In genomic region chr6:167299641-167300308, GRCh38 we compare ENCODE assay signal across 35 cellular contexts. TPM values are rescaled to one million over a fixed set of nuclear protein-coding genes. Genes with fewer than 3 reads are reported as not detected.
"Had no signal": no experiment of that assay in that cellular context is flagged by ENCODE, and none has a peak within 500 bp of the region (broad histone marks: within the 10 kb centered on the region; RNA-seq: fewer than 3 reads in every experiment).

No MANE protein-coding gene starts in this region.

- H3K27ac Mint-ChIP-seq: stimulated activated effector memory CD8-positive, alpha-beta T cell treated with anti-CD3 and anti-CD28 coated beads, Interleukin-12 subunit alpha, Interleukin-12 subunit beta, amount 100 ng/mL, for 72 hours; type B pancreatic cell had no signal

- H3K4me3 Mint-ChIP-seq: naive thymus-derived CD8-positive, alpha-beta T cell; stimulated activated effector memory CD8-positive, alpha-beta T cell treated with anti-CD3 and anti-CD28 coated beads, Interleukin-12 subunit alpha, Interleukin-12 subunit beta, amount 100 ng/mL, for 72 hours; type B pancreatic cell had no signal

- H3K4me2 ChIP-seq: smooth muscle cell had no signal

- ATAC-seq: left cardiac atrium; left lung; naive thymus-derived CD8-positive, alpha-beta T cell; sciatic nerve had no signal

- H3K9me3 ChIP-seq: esophagus squamous epithelium, left lung, stomach, testis, tibial artery had no signal

- H3K27me3 ChIP-seq: esophagus squamous epithelium, left lung, testis had no signal

- DNase-seq: dermis blood vessel endothelial cell; effector memory CD4-positive, alpha-beta T cell; erythroblast; esophagus squamous epithelium; foreskin melanocyte; glutamatergic neuron; heart right ventricle; hippocampal formation; left cardiac atrium; left lung; mesenchymal stem cell; midbrain; naive thymus-derived CD8-positive, alpha-beta T cell; nucleus accumbens; retina; stimulated activated CD4-positive, alpha-beta T cell treated with anti-CD3 and anti-CD28 coated beads, Interleukin-2, amount 100 ng/mL, for 24 hours; stimulated activated CD4-positive, alpha-beta T cell treated with anti-CD3 and anti-CD28 coated beads, Interleukin-4, amount 100 ng/mL, for 24 hours; stimulated activated naive CD4-positive, alpha-beta T cell treated with Interleukin-2 at 50 U/mL for 16 hours; stomach; testis; tibial artery had no signal

- H3K4me3 ChIP-seq: coronary artery, esophagus squamous epithelium, heart right ventricle, left lung, smooth muscle cell, stomach, testis, tibial artery had no signal

- FAIRE-seq: islet of Langerhans had no signal

- H3K4me1 Mint-ChIP-seq: stimulated activated effector memory CD8-positive, alpha-beta T cell treated with anti-CD3 and anti-CD28 coated beads, Interleukin-12 subunit alpha, Interleukin-12 subunit beta, amount 100 ng/mL, for 72 hours had no signal

- H3K27ac ChIP-seq: coronary artery, esophagus squamous epithelium, heart right ventricle, left lung, stomach, testis, tibial artery had no signal

- H3K9me3 Mint-ChIP-seq: naive thymus-derived CD8-positive, alpha-beta T cell; stimulated activated effector memory CD8-positive, alpha-beta T cell treated with anti-CD3 and anti-CD28 coated beads, Interleukin-12 subunit alpha, Interleukin-12 subunit beta, amount 100 ng/mL, for 72 hours had no signal

- H3K36me3 Mint-ChIP-seq: naive thymus-derived CD8-positive, alpha-beta T cell; stimulated activated effector memory CD8-positive, alpha-beta T cell treated with anti-CD3 and anti-CD28 coated beads, Interleukin-12 subunit alpha, Interleukin-12 subunit beta, amount 100 ng/mL, for 72 hours had no signal

- H3K4me1 ChIP-seq: esophagus squamous epithelium, left lung, stomach, testis, tibial artery had no signal

- H3K36me3 ChIP-seq: esophagus squamous epithelium, heart right ventricle, left lung, stomach, tibial artery had no signal

RNA-seq across cellular contexts. Expression of gene UNC93A, which starts 8.7 kb away (rescaled TPM):
- total RNA-seq: dermis blood vessel endothelial cell; heart right ventricle; kidney epithelial cell; left cardiac atrium; left lung; lung microvascular endothelial cell; naive thymus-derived CD8-positive, alpha-beta T cell; osteocyte; pulmonary artery endothelial cell; sciatic nerve; smooth muscle cell; subcutaneous adipose tissue; urinary bladder had no signal
- polyA plus RNA-seq: heart right ventricle; naive thymus-derived CD8-positive, alpha-beta T cell; neural cell; smooth muscle cell; urinary bladder had no signal

RNA-seq across cellular contexts. Expression of gene TTLL2, which starts 25.1 kb away (rescaled TPM):
- total RNA-seq: dermis blood vessel endothelial cell; esophagus squamous epithelium; heart right ventricle; kidney epithelial cell; left cardiac atrium; left lung; lung microvascular endothelial cell; mucosa of gallbladder; naive thymus-derived CD8-positive, alpha-beta T cell; osteocyte; pulmonary artery endothelial cell; sciatic nerve; smooth muscle cell; stomach; subcutaneous adipose tissue; urinary bladder had no signal
- polyA plus RNA-seq: heart right ventricle; naive thymus-derived CD8-positive, alpha-beta T cell; neural cell; smooth muscle cell; stomach; urinary bladder had no signal
